Comparison of ENCODE assay signal across 1 cellular context in the genomic region with DNA sequence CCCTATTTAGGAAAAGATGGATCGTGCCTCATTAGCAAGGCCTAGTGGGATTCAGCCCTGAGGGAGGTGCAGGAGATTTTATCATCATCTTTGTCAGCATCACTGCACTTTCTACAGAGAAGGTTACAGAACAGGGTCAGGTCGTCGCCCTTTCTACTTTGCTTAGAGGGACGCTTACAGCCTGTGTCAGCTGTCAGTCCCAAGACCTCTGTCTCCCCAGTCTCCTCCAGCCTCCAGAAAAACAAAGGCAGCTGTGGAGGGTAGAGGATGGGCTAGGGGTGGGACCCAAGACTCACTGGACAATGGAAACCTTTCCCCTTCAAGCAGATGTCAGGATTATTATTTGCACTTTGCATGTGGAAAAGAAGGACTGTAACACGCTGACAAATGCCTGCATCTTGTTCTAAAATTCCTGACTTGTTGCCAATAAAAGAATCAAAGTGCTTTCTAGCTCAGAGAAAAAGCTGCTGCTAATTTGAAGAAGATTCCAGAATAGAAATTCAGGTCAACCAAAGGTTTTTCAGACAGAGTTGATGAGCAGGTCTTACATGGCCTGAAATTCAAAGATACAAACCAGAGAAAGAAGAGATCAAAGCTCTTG.
TF ChIP-seq lines count a peak whose summit lies in the region.

No MANE protein-coding gene starts in this region.

TF ChIP-seq in SK-N-SH treated with all-trans-retinoic acid at 6 μM for 48 hours, 23 proteins besides CTCF, POLR2A, EP300 and RAD21:
- TF ChIP-seq, protein P1, sequence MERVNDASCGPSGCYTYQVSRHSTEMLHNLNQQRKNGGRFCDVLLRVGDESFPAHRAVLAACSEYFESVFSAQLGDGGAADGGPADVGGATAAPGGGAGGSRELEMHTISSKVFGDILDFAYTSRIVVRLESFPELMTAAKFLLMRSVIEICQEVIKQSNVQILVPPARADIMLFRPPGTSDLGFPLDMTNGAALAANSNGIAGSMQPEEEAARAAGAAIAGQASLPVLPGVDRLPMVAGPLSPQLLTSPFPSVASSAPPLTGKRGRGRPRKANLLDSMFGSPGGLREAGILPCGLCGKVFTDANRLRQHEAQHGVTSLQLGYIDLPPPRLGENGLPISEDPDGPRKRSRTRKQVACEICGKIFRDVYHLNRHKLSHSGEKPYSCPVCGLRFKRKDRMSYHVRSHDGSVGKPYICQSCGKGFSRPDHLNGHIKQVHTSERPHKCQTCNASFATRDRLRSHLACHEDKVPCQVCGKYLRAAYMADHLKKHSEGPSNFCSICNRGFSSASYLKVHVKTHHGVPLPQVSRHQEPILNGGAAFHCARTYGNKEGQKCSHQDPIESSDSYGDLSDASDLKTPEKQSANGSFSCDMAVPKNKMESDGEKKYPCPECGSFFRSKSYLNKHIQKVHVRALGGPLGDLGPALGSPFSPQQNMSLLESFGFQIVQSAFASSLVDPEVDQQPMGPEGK (CRISPR knock-in tag; IDR thresholded peaks at IDR 0.05; ENCODE audit: borderline replicate concordance): no peak
- TF ChIP-seq PPARA (CRISPR knock-in tag; IDR thresholded peaks at IDR 0.05; ENCODE audit: borderline replicate concordance): no peak
- no peak for TF ChIP-seq ZC3H10 (CRISPR knock-in tag; IDR thresholded peaks at IDR 0.05)
- TF ChIP-seq OSR1 (CRISPR knock-in tag; IDR thresholded peaks at IDR 0.05): no peak
- TF ChIP-seq ISL1 (CRISPR knock-in tag; IDR thresholded peaks at IDR 0.05): no peak
- TF ChIP-seq ZFP30 (CRISPR knock-in tag; IDR thresholded peaks at IDR 0.05): no peak
- TF ChIP-seq, protein P2, sequence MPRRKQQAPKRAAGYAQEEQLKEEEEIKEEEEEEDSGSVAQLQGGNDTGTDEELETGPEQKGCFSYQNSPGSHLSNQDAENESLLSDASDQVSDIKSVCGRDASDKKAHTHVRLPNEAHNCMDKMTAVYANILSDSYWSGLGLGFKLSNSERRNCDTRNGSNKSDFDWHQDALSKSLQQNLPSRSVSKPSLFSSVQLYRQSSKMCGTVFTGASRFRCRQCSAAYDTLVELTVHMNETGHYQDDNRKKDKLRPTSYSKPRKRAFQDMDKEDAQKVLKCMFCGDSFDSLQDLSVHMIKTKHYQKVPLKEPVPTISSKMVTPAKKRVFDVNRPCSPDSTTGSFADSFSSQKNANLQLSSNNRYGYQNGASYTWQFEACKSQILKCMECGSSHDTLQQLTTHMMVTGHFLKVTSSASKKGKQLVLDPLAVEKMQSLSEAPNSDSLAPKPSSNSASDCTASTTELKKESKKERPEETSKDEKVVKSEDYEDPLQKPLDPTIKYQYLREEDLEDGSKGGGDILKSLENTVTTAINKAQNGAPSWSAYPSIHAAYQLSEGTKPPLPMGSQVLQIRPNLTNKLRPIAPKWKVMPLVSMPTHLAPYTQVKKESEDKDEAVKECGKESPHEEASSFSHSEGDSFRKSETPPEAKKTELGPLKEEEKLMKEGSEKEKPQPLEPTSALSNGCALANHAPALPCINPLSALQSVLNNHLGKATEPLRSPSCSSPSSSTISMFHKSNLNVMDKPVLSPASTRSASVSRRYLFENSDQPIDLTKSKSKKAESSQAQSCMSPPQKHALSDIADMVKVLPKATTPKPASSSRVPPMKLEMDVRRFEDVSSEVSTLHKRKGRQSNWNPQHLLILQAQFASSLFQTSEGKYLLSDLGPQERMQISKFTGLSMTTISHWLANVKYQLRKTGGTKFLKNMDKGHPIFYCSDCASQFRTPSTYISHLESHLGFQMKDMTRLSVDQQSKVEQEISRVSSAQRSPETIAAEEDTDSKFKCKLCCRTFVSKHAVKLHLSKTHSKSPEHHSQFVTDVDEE (CRISPR knock-in tag; IDR thresholded peaks at IDR 0.05): no peak
- TF ChIP-seq TOX (CRISPR knock-in tag; IDR thresholded peaks at IDR 0.05; ENCODE audit: borderline replicate concordance): no peak
- no peak for TF ChIP-seq ZNF8 (CRISPR knock-in tag; IDR thresholded peaks at IDR 0.05)
- TF ChIP-seq, protein P3, sequence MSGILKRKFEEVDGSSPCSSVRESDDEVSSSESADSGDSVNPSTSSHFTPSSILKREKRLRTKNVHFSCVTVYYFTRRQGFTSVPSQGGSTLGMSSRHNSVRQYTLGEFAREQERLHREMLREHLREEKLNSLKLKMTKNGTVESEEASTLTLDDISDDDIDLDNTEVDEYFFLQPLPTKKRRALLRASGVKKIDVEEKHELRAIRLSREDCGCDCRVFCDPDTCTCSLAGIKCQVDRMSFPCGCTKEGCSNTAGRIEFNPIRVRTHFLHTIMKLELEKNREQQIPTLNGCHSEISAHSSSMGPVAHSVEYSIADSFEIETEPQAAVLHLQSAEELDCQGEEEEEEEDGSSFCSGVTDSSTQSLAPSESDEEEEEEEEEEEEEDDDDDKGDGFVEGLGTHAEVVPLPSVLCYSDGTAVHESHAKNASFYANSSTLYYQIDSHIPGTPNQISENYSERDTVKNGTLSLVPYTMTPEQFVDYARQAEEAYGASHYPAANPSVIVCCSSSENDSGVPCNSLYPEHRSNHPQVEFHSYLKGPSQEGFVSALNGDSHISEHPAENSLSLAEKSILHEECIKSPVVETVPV (CRISPR knock-in tag; IDR thresholded peaks at IDR 0.05): no peak
- TF ChIP-seq, protein P4, sequence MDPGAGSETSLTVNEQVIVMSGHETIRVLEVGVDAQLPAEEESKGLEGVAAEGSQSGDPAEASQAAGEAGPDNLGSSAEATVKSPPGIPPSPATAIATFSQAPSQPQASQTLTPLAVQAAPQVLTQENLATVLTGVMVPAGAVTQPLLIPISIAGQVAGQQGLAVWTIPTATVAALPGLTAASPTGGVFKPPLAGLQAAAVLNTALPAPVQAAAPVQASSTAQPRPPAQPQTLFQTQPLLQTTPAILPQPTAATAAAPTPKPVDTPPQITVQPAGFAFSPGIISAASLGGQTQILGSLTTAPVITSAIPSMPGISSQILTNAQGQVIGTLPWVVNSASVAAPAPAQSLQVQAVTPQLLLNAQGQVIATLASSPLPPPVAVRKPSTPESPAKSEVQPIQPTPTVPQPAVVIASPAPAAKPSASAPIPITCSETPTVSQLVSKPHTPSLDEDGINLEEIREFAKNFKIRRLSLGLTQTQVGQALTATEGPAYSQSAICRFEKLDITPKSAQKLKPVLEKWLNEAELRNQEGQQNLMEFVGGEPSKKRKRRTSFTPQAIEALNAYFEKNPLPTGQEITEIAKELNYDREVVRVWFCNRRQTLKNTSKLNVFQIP (CRISPR knock-in tag; IDR thresholded peaks at IDR 0.05; ENCODE audit: borderline replicate concordance, low read depth): no peak
- no peak for TF ChIP-seq ARNTL (CRISPR knock-in tag; IDR thresholded peaks at IDR 0.05; ENCODE audit: borderline replicate concordance, low read depth)
- no peak for TF ChIP-seq BACH2 (CRISPR knock-in tag; IDR thresholded peaks at IDR 0.05; ENCODE audit: borderline replicate concordance)
- TF ChIP-seq RARB (CRISPR knock-in tag; IDR thresholded peaks at IDR 0.05): no peak
- no peak for TF ChIP-seq ZFP3 (CRISPR knock-in tag; IDR thresholded peaks at IDR 0.05)
- TF ChIP-seq SNAI2 (CRISPR knock-in tag; IDR thresholded peaks at IDR 0.05): no peak
